In genomic region chr12:95858451-95859343, GRCh38 we compare ENCODE assay signal across 8 cellular contexts. TPM values are rescaled to one million over a fixed set of nuclear protein-coding genes. Genes with fewer than 3 reads are reported as not detected.
DNase-seq lines count a peak whose midpoint lies in the region; ATAC-seq and TF ChIP-seq lines count a peak whose summit lies in the region.

Gene SNRPF, plus strand, starts transcription at chr12:95858952. Its CDS starts 122 bp downstream, at chr12:95859074.

- peak within 1 kb of the TSS; percentile 76 for H3K4me2 ChIP-seq in DOHH2 (ENCODE audit: low read length)
- peak within 1 kb of the TSS; percentile 83 for H3K4me2 ChIP-seq in KMS-11

- H3K4me1 Mint-ChIP-seq in activated T-cell treated with anti-CD3 and anti-CD28 coated beads, Interleukin-2, amount 50 U/mL, for 4 hours (ENCODE audit: low read depth): peaks cover 25% of the 10 kb centered on the region

- H3K4me3 ChIP-seq in DOHH2 (ENCODE audit: low read length): peak within 1 kb of the TSS; percentile 80
- H3K4me3 ChIP-seq in KMS-11 (IDR thresholded peaks at IDR 0.05; ENCODE audit: insufficient read depth, low read depth, low read length): no peak within 1 kb of the TSS
- H3K4me3 ChIP-seq in Panc1 (ENCODE audit: low read depth in 2 of 2, low read length in 2 of 2): peak within 1 kb of the TSS; percentile 89 to 96
- peak within 1 kb of the TSS; percentile 66 to 85 (median 84) for H3K4me3 ChIP-seq in esophagus muscularis mucosa
- H3K4me3 ChIP-seq in muscle layer of colon (ENCODE audit: low read depth in 1 of 2, low read length in 2 of 2): peak within 1 kb of the TSS; percentile 88 to 99

- in situ Hi-C loops in Panc1 (cut with HindIII; ENCODE audit: low pct_unique_long_range_greater_than_20kb, low sequenced_read_pairs): no loop called here

- no peaks in the 10 kb centered on the region for H3K9me2 ChIP-seq in DOHH2 (replicated peaks; ENCODE audit: control insufficient read depth, low read length)

- TF ChIP-seq POLR2A in esophagus muscularis mucosa (IDR thresholded peaks at IDR 0.05; ENCODE audit: low read depth): no peak

- H3K36me3 ChIP-seq in DOHH2 (ENCODE audit: control insufficient read depth, low read length): peaks cover 42% of the 10 kb centered on the region
- H3K36me3 ChIP-seq in KMS-11 (ENCODE audit: insufficient read depth): peaks cover 4% of the 10 kb centered on the region; the same call in 1 of the 2 replicates
- H3K36me3 ChIP-seq in Panc1 (ENCODE audit: control insufficient read depth, insufficient read depth, low read length): peaks cover 14% of the 10 kb centered on the region
- H3K36me3 ChIP-seq in esophagus muscularis mucosa: peaks cover 11 to 27% (median 18%) of the 10 kb centered on the region in 4 donors
- peaks cover 14% of the 10 kb centered on the region for H3K36me3 ChIP-seq in muscle layer of colon (ENCODE audit: insufficient read depth, low read length)

- no peaks in the 10 kb centered on the region for H3K27me3 Mint-ChIP-seq in activated T-cell treated with anti-CD3 and anti-CD28 coated beads, Interleukin-2, amount 50 U/mL, for 4 hours (ENCODE audit: low read depth)

- H4K20me1 ChIP-seq in DOHH2 (ENCODE audit: control insufficient read depth, insufficient read depth, low read depth, low read length) (no peaks in the 10 kb centered on the region; the same call in 1 of the 2 replicates), KMS-11 (ENCODE audit: insufficient read depth) (no peaks in the 10 kb centered on the region)

- H3K9me3 ChIP-seq in DOHH2 (ENCODE audit: control insufficient read depth, insufficient read depth, low read length): no peaks in the 10 kb centered on the region
- no peaks in the 10 kb centered on the region for H3K9me3 ChIP-seq in Panc1 (ENCODE audit: control insufficient read depth, insufficient read depth, low read depth, low read length)
- H3K9me3 ChIP-seq in esophagus muscularis mucosa: no peaks in the 10 kb centered on the region
- H3K9me3 ChIP-seq in muscle layer of colon (ENCODE audit: low read length): no peaks in the 10 kb centered on the region

- DNase-seq in Panc1 (ENCODE audit: low read depth, low spot score) (peak; percentile 93), esophagus muscularis mucosa (ENCODE audit: extremely low spot score) (peak; percentile 99)
- peak; percentile 90 for DNase-seq in activated T-cell treated with anti-CD3 and anti-CD28 coated beads, Interleukin-2, amount 50 U/mL, for 4 hours
- peak; percentile 87 for DNase-seq in stimulated activated CD8-positive, alpha-beta memory T cell treated with anti-CD3 and anti-CD28 coated beads, Interleukin-7, amount 100 ng/mL, for 24 hours (ENCODE audit: low read depth)

- no peak for TF ChIP-seq EP300 in esophagus muscularis mucosa (IDR thresholded peaks at IDR 0.05)

- under 1% methylated on average over 34 of the region's 54 CpGs for WGBS in esophagus muscularis mucosa

- intact Hi-C loops in Panc1 (cut with micrococcal nuclease; ENCODE audit: unreplicated experiment): no loop called here
- intact Hi-C loops in esophagus muscularis mucosa (cut with DNase I): no loop called here

- H3K4me1 ChIP-seq in DOHH2 (ENCODE audit: control insufficient read depth, low read length) (peaks cover 19% of the 10 kb centered on the region), KMS-11 (ENCODE audit: low read depth, poor library complexity, severe bottlenecking) (peaks cover 10% of the 10 kb centered on the region), Panc1 (ENCODE audit: control insufficient read depth, insufficient read depth, low read length) (peaks cover 9% of the 10 kb centered on the region; the same call in 1 of the 2 replicates), esophagus muscularis mucosa (peaks cover 17 to 28% (median 24%) of the 10 kb centered on the region in 4 donors), muscle layer of colon (ENCODE audit: insufficient read depth, low read length) (peaks cover 21% of the 10 kb centered on the region)

- peak; percentile 100 for ATAC-seq in GM21786 (IDR thresholded peaks at IDR 0.05; ENCODE audit: unreplicated experiment)
- peak; percentile 99 for ATAC-seq in Panc1
- peak; percentile 95 for ATAC-seq in activated T-cell treated with anti-CD3 and anti-CD28 coated beads, Interleukin-2, amount 50 U/mL, for 4 hours

- H3K9ac ChIP-seq in KMS-11 (peak within 1 kb of the TSS; percentile 75), muscle layer of colon (ENCODE audit: low read length) (peak within 1 kb of the TSS; percentile 62)

- peak within 1 kb of the TSS; percentile 51 for H3K27ac ChIP-seq in DOHH2 (ENCODE audit: low read depth, low read length)
- peak within 1 kb of the TSS; percentile 51 for H3K27ac ChIP-seq in KMS-11
- H3K27ac ChIP-seq in Panc1 (ENCODE audit: low read length): peak within 1 kb of the TSS; percentile 96
- peak within 1 kb of the TSS; percentile 64 to 88 (median 77) for H3K27ac ChIP-seq in esophagus muscularis mucosa (replicated peaks in 1 of 4)
- peak within 1 kb of the TSS; percentile 76 for H3K27ac ChIP-seq in muscle layer of colon (ENCODE audit: low read depth, low read length)

- CTCF ChIA-PET in Panc1 (lab: Charles Lee): no interaction called here

- peak within 1 kb of the TSS; percentile 81 for H2AFZ ChIP-seq in KMS-11 (ENCODE audit: low read depth)

- H3K27me3 ChIP-seq in DOHH2 (ENCODE audit: control insufficient read depth, low read length) (peaks cover 8% of the 10 kb centered on the region; the same call in 1 of the 2 replicates), KMS-11 (ENCODE audit: insufficient read depth, low read depth) (no peaks in the 10 kb centered on the region), Panc1 (ENCODE audit: control insufficient read depth, insufficient read depth, low read length) (peaks cover 2% of the 10 kb centered on the region; the same call in 1 of the 2 replicates), esophagus muscularis mucosa (no peaks in the 10 kb centered on the region), muscle layer of colon (ENCODE audit: control insufficient read depth in 1 of 2, insufficient read depth in 2 of 2, low read length in 2 of 2) (no peaks in the 10 kb centered on the region)

- POLR2A ChIA-PET in Panc1 (lab: Charles Lee): no interaction called here

- no TSS peak for BruUV-seq in Panc1 (replicated peaks; lab: Mats Ljungman, UMichigan)

- H3F3A ChIP-seq in DOHH2 (ENCODE audit: control insufficient read depth, insufficient read depth): no peaks in the 10 kb centered on the region

- H3K9me3 Mint-ChIP-seq in activated T-cell treated with anti-CD3 and anti-CD28 coated beads, Interleukin-2, amount 50 U/mL, for 4 hours: no peaks in the 10 kb centered on the region

- H3K79me2 ChIP-seq in DOHH2 (ENCODE audit: control insufficient read depth, low read length) (peaks cover 50% of the 10 kb centered on the region), KMS-11 (ENCODE audit: insufficient read depth, low read depth) (peaks cover 37% of the 10 kb centered on the region)

- TF ChIP-seq CTCF in DOHH2 (IDR thresholded peaks at IDR 0.05; ENCODE audit: low read depth, low read length, poor library complexity, severe bottlenecking) (peak; percentile 40), KMS-11 (conservative IDR thresholded peaks at IDR 0.05; ENCODE audit: low read depth, low read length) (no peak), Panc1 (IDR thresholded peaks at IDR 0.05) (peak; percentile 15; the same call in 1 of the 2 replicates), esophagus muscularis mucosa (IDR thresholded peaks at IDR 0.05) (peak in 2 of 3 experiments; percentile 22 to 31)

- H3K36me3 Mint-ChIP-seq in activated T-cell treated with anti-CD3 and anti-CD28 coated beads, Interleukin-2, amount 50 U/mL, for 4 hours (ENCODE audit: insufficient read depth): peaks cover 22% of the 10 kb centered on the region

- H3K4me3 Mint-ChIP-seq in activated T-cell treated with anti-CD3 and anti-CD28 coated beads, Interleukin-2, amount 50 U/mL, for 4 hours: no peak within 1 kb of the TSS

RNA-seq across cellular contexts. Expression of gene SNRPF, which starts in this region (rescaled TPM):
- 38.7 TPM for total RNA-seq in Panc1 (2021; ENCODE audit: unreplicated experiment)
- polyA plus RNA-seq in Panc1 (2012; ENCODE audit: insufficient read length): 126 TPM
- total RNA-seq in activated T-cell treated with anti-CD3 and anti-CD28 coated beads, Interleukin-2, amount 50 U/mL, for 4 hours: 10 to 100 TPM; 70.3 to 81.5 (median 79.7) TPM
- 1 to 10 TPM; 5.6 to 9.6 (median 6.4) TPM for total RNA-seq in esophagus muscularis mucosa
